23 cellular contexts compared by ENCODE assay signal in genomic region chr12:49795654-49796105, GRCh38.
"Had no signal": no experiment of that assay in that cellular context is flagged by ENCODE, and none has a peak within 500 bp of the region (broad histone marks: within the 10 kb centered on the region; RNA-seq: fewer than 3 reads in every experiment).

No MANE protein-coding gene starts in this region.

- H3K9me3 ChIP-seq: heart left ventricle, left lung, lower lobe of right lung, testis, thyroid gland, transverse colon, upper lobe of left lung, vagina had no signal

- DNase-seq: heart left ventricle; hypothalamus; immature natural killer cell; left colon; left lung; lower lobe of right lung; mammary epithelial cell; mesenchymal stem cell; naive thymus-derived CD4-positive, alpha-beta T cell; nucleus accumbens; stimulated activated CD4-positive, alpha-beta T cell treated with anti-CD3 and anti-CD28 coated beads, Interleukin-12 subunit alpha, Interleukin-12 subunit beta, amount 100 ng/mL, for 4 hours; stimulated activated CD4-positive, alpha-beta T cell treated with anti-CD3 and anti-CD28 coated beads, Interleukin-4, amount 100 ng/mL, for 24 hours; stimulated activated CD8-positive, alpha-beta memory T cell treated with anti-CD3 and anti-CD28 coated beads, Interleukin-4, amount 100 ng/mL, for 48 hours; stimulated activated naive CD4-positive, alpha-beta T cell treated with Interleukin-2 at 50 U/mL for 16 hours; stimulated activated naive CD8-positive, alpha-beta T cell treated with anti-CD3 and anti-CD28 coated beads, Interleukin-15, amount 100 ng/mL, for 72 hours; testis; thyroid gland; transverse colon had no signal

- H3K27ac ChIP-seq: heart left ventricle, left lung, lower lobe of right lung, parathyroid adenoma, testis, thyroid gland, transverse colon, upper lobe of left lung, vagina had no signal

- H3K27me3 ChIP-seq: heart left ventricle, left lung, testis, thyroid gland, transverse colon, upper lobe of left lung, vagina had no signal

- H3K4me1 ChIP-seq: lower lobe of right lung, parathyroid adenoma, thyroid gland, transverse colon, upper lobe of left lung, vagina had no signal

- ATAC-seq: heart left ventricle; left colon; left lung; lower lobe of right lung; naive thymus-derived CD4-positive, alpha-beta T cell; stimulated activated memory B cell treated with anti-CD40 and anti-IgM and Interleukin-4, amounts not matched to agents 10 μg/mL and 1 μg/mL and 100 μg/mL, for 72 hours; stimulated activated naive CD8-positive, alpha-beta T cell treated with anti-CD3 and anti-CD28 coated beads, Interleukin-15, amount 100 ng/mL, for 72 hours had no signal

- H3K4me3 ChIP-seq: heart left ventricle, left lung, lower lobe of right lung, skin epidermis, testis, thyroid gland, transverse colon, upper lobe of left lung, vagina had no signal
